In genomic region chr10:86642499-86642898, GRCh38 we compare ENCODE assay signal across 11 cellular contexts. TPM values are rescaled to one million over a fixed set of nuclear protein-coding genes. Genes with fewer than 3 reads are reported as not detected.
DNase-seq lines count a peak whose midpoint lies in the region; ATAC-seq and TF ChIP-seq lines count a peak whose summit lies in the region.
"Had no signal": no experiment of that assay in that cellular context is flagged by ENCODE, and none has a peak within 500 bp of the region (broad histone marks: within the 10 kb centered on the region; RNA-seq: fewer than 3 reads in every experiment).

No MANE protein-coding gene starts in this region.

- no peak overlapping the region for H2BK15ac ChIP-seq in mesenchymal stem cell (ENCODE audit: low read depth, poor library complexity, severe bottlenecking)

- H3K14ac ChIP-seq in mesenchymal stem cell (ENCODE audit: low read length in 2 of 2), result no peak overlapping the region

- no peak overlapping the region for H3K4ac ChIP-seq in mesenchymal stem cell (ENCODE audit: low read depth in 1 of 2, low read length in 2 of 2)

- H2BK5ac ChIP-seq in mesenchymal stem cell (ENCODE audit: low read depth, low read length, poor library complexity, severe bottlenecking), result no peak overlapping the region

- no peaks in the 10 kb centered on the region for H3K36me3 ChIP-seq in mesenchymal stem cell (ENCODE audit: control insufficient read depth in 1 of 2, insufficient read depth in 2 of 2, low read depth in 1 of 2, low read length in 2 of 2)

- no peak overlapping the region for H2BK12ac ChIP-seq in mesenchymal stem cell (ENCODE audit: low read length in 2 of 2)

- no peak overlapping the region for H3K27ac ChIP-seq in mesenchymal stem cell (ENCODE audit: low read length, poor library complexity, severe bottlenecking)

- H3K4me2 ChIP-seq in mesenchymal stem cell (ENCODE audit: low read length, poor library complexity, severe bottlenecking), result no peak overlapping the region

- DNase-seq in Daoy (ENCODE audit: low read depth), result peak; percentile 36
- peak; percentile 67 for DNase-seq in HCEC 1CT
- DNase-seq in mesenchymal stem cell, result peak; percentile 37
- no peak for DNase-seq in germinal center (ENCODE audit: low spot score)
- DNase-seq in DMS53 (lab: John Stamatoyannopoulos, UW), result no peak
- DNase-seq: NCI-H524 treated with DMSO at 0.1 percent for 48 hours; nephron progenitor cell; stimulated activated naive CD8-positive, alpha-beta T cell treated with anti-CD3 and anti-CD28 coated beads, Interleukin-15, Interleukin-2, amounts not matched to agents 100 U/mL and 50 U/mL, for 24 hours had no signal

- peaks cover 12% of the 10 kb centered on the region for H3K4me1 ChIP-seq in mesenchymal stem cell (ENCODE audit: control insufficient read depth, insufficient read depth, low read depth, low read length)

- H3K18ac ChIP-seq in mesenchymal stem cell (ENCODE audit: low read depth in 1 of 2, low read length in 2 of 2), result peak overlapping the region in 1 of 2 experiments; percentile 49

- H4K91ac ChIP-seq in mesenchymal stem cell (ENCODE audit: low read length), result no peak overlapping the region

- H2BK120ac ChIP-seq in mesenchymal stem cell (ENCODE audit: low read depth, low read length), result no peak overlapping the region

- WGBS in mesenchymal stem cell, result 63% methylated on average over 5 of the region's 5 CpGs

- H3K27me3 ChIP-seq in mesenchymal stem cell (ENCODE audit: control insufficient read depth in 1 of 2, insufficient read depth in 1 of 2, low read length in 2 of 2), result no peaks in the 10 kb centered on the region

- no peak overlapping the region for H4K8ac ChIP-seq in mesenchymal stem cell (ENCODE audit: low read length)

- no peaks in the 10 kb centered on the region for H3K9me3 ChIP-seq in mesenchymal stem cell (ENCODE audit: control insufficient read depth, low read length)

- peak overlapping the region; percentile 54 for H2AK5ac ChIP-seq in mesenchymal stem cell (ENCODE audit: low read length, severe bottlenecking)

- H3K4me3 ChIP-seq in mesenchymal stem cell (ENCODE audit: insufficient read depth in 1 of 2, low read depth in 1 of 2, low read length in 2 of 2), result peak overlapping the region in 1 of 2 experiments; percentile 56

- H2AFZ ChIP-seq in mesenchymal stem cell (ENCODE audit: low read depth, low read length), result no peak overlapping the region

- peak; percentile 70 for ATAC-seq in SK-N-SH treated with all-trans-retinoic acid at 6 μM for 48 hours
- no peak for ATAC-seq in GM18517 (IDR thresholded peaks at IDR 0.05; ENCODE audit: unreplicated experiment)
- no peak for ATAC-seq in HG03469 (IDR thresholded peaks at IDR 0.05; ENCODE audit: unreplicated experiment)
- ATAC-seq: stimulated activated naive CD8-positive, alpha-beta T cell treated with anti-CD3 and anti-CD28 coated beads, Interleukin-15, Interleukin-2, amounts not matched to agents 100 U/mL and 50 U/mL, for 24 hours had no signal

- peak overlapping the region; percentile 8 for H3K9ac ChIP-seq in mesenchymal stem cell (ENCODE audit: low read length)

- H3K23ac ChIP-seq in mesenchymal stem cell (ENCODE audit: low read length in 2 of 2), result no peak overlapping the region

- no peaks in the 10 kb centered on the region for H3K79me1 ChIP-seq in mesenchymal stem cell (replicated peaks; ENCODE audit: low read length, poor library complexity, severe bottlenecking)

TF ChIP-seq in SK-N-SH treated with all-trans-retinoic acid at 6 μM for 48 hours, 23 proteins besides CTCF, POLR2A, EP300 and RAD21:
- TF ChIP-seq ZNF70 (CRISPR knock-in tag; IDR thresholded peaks at IDR 0.05), result no peak
- TF ChIP-seq POU6F1 (CRISPR knock-in tag; IDR thresholded peaks at IDR 0.05; ENCODE audit: borderline replicate concordance, low read depth), result no peak

RNA-seq across cellular contexts. Expression of gene OPN4, which starts 11.8 kb away (rescaled TPM):
- not detected in 2 replicates for total RNA-seq in Daoy (2014; rRNA removed; shearing (Covaris generic))
- not detected for polyA plus RNA-seq in mesenchymal stem cell (2013, experiment 1 of 2)
- polyA plus RNA-seq in mesenchymal stem cell (2013, experiment 2 of 2), result not detected

RNA-seq across cellular contexts. Expression of gene LDB3, which starts 25.8 kb away (rescaled TPM):
- total RNA-seq in Daoy (2014; rRNA removed; shearing (Covaris generic)), result 0.45 TPM in 1 of 2 replicates, not detected in the other
- polyA plus RNA-seq in mesenchymal stem cell (2013, experiment 1 of 2), result 0.03 TPM
- polyA plus RNA-seq in mesenchymal stem cell (2013, experiment 2 of 2), result 0.03 TPM

Comparison
In these comparisons a context has a peak if more than half of its experiments do, and no peak if none do; other contexts are left out.
1. DNase-seq: peak in Daoy (single experiment), HCEC 1CT (single experiment) and mesenchymal stem cell (single experiment); none in germinal center (single experiment) and DMS53 (single experiment).